Comparison of ENCODE assay signal across 1 cellular context in genomic region chr17:37742114-37742761, GRCh38.
TF ChIP-seq lines count a peak whose summit lies in the region.

No MANE protein-coding gene starts in this region.

TF ChIP-seq in GM12878, 131 proteins besides CTCF, POLR2A, EP300 and RAD21 (continued from another document):
- TF ChIP-seq CHD2 (IDR thresholded peaks at IDR 0.05; ENCODE audit: borderline replicate concordance, low read depth, low read length): no peak
- TF ChIP-seq NKRF (conservative IDR thresholded peaks at IDR 0.05): 0 out of 2 replicates have a peak, but pooled peaks have one; percentile 27
- TF ChIP-seq MLLT1 (IDR thresholded peaks at IDR 0.05): 0 out of 2 replicates have a peak, but pooled peaks have one; percentile 55
- TF ChIP-seq SMAD5 (IDR thresholded peaks at IDR 0.05; ENCODE audit: low read depth): no peak
- TF ChIP-seq MXI1 (IDR thresholded peaks at IDR 0.05; ENCODE audit: low read depth, low read length): 0 out of 2 replicates have a peak, but pooled peaks have one; percentile 36
- TF ChIP-seq EZH2 (IDR thresholded peaks at IDR 0.05; ENCODE audit: borderline replicate concordance, control insufficient read depth, low read depth, low read length): peak; percentile 88; the same call in 1 of the 2 replicates
- no peak for TF ChIP-seq ZNF687 (IDR thresholded peaks at IDR 0.05)
- 0 out of 4 replicates have a peak, but pooled peaks of 1 of the 2 experiments have one; percentile 27 for TF ChIP-seq IKZF2 (IDR thresholded peaks at IDR 0.05)
- no peak for TF ChIP-seq FOXK2 (IDR thresholded peaks at IDR 0.05)
- TF ChIP-seq CBFB (IDR thresholded peaks at IDR 0.05; ENCODE audit: low read depth): no peak
- no peak for TF ChIP-seq MEF2B (IDR thresholded peaks at IDR 0.05; ENCODE audit: partially characterized antibody, poor library complexity, severe bottlenecking)
- no peak for TF ChIP-seq CREB1 (IDR thresholded peaks at IDR 0.05; ENCODE audit: low read depth)
